Comparison of ENCODE assay signal across 8 cellular contexts in genomic region chr10:115093776-115094361, GRCh38. TPM values are rescaled to one million over a fixed set of nuclear protein-coding genes. Genes with fewer than 3 reads are reported as not detected.
DNase-seq lines count a peak whose midpoint lies in the region; ATAC-seq and TF ChIP-seq lines count a peak whose summit lies in the region.

No MANE protein-coding gene starts in this region.

- CTCF ChIA-PET in Calu3 (lab: Charles Lee) (interaction anchor here (0.7 kb wide), 2 partner anchors 216 to 1574 kb away, joined by 4 to 5 read pairs; no protein-coding TSS in a partner anchor), WTC11 (lab: Charles Lee) (interaction anchor here (0.7 to 1.8 kb wide), 5 partner anchors 14 to 217 kb away, joined by 3 to 10 read pairs (median 4); no protein-coding TSS in a partner anchor)

- DNase-seq in Calu3 (peak; percentile 51), WTC11 (ENCODE audit: low spot score) (peak; percentile 62), glutamatergic neuron (peak; percentile 40), prostate gland (ENCODE audit: low spot score) (no peak), DMS114 treated with DMSO at 0.1 percent for 48 hours (lab: John Stamatoyannopoulos, UW; ENCODE audit: unreplicated experiment) (no peak), NK-92 (lab: John Stamatoyannopoulos, UW; ENCODE audit: unreplicated experiment) (no peak)

- intact Hi-C loops in Calu3 (cut with micrococcal nuclease; ENCODE audit: unreplicated experiment) (loop anchor here (10.0 kb wide), 1 partner anchor 219 kb away; no protein-coding TSS in a partner anchor), prostate gland (cut with DNase I) (loop anchor here (10.0 kb wide), 1 partner anchor 119 kb away; no protein-coding TSS in a partner anchor)

- no peaks in the 10 kb centered on the region for H3K4me1 ChIP-seq in prostate gland (replicated peaks)

- peak overlapping the region; percentile 43 to 48 for H3K27ac ChIP-seq in prostate gland

- TF ChIP-seq POLR2A in prostate gland (IDR thresholded peaks at IDR 0.05) = no peak

- no TSS peak for BruUV-seq in Calu3 (replicated peaks; lab: Mats Ljungman, UMichigan)

- ATAC-seq in GM19324 (IDR thresholded peaks at IDR 0.05; ENCODE audit: low FRiP score, unreplicated experiment) (peak; percentile 36), HG03196 (IDR thresholded peaks at IDR 0.05; ENCODE audit: unreplicated experiment) (peak; percentile 38), WTC11 (peak; percentile 75)

- H3K4me3 ChIP-seq in prostate gland = peak overlapping the region; percentile 46 to 47

- no peaks in the 10 kb centered on the region for H3K36me3 ChIP-seq in prostate gland

- H3K4me3 Mint-ChIP-seq in Calu3 (ENCODE audit: low read depth, unreplicated experiment) = peak overlapping the region; percentile 71
- H3K4me3 Mint-ChIP-seq in WTC11 = peak overlapping the region; percentile 80
- peak overlapping the region; percentile 89 for H3K4me3 Mint-ChIP-seq in glutamatergic neuron (ENCODE audit: unreplicated experiment)

- peaks cover 14% of the 10 kb centered on the region for H3K27me3 Mint-ChIP-seq in Calu3 (ENCODE audit: unreplicated experiment)
- H3K27me3 Mint-ChIP-seq in WTC11 (ENCODE audit: low read depth) = peaks cover 24% of the 10 kb centered on the region
- H3K27me3 Mint-ChIP-seq in glutamatergic neuron (ENCODE audit: unreplicated experiment) = peaks cover 11% of the 10 kb centered on the region

- WGBS in prostate gland = 2% methylated on average over 47 of the region's 61 CpGs

- H3K4me1 Mint-ChIP-seq in Calu3 (ENCODE audit: low read depth, unreplicated experiment) (no peaks in the 10 kb centered on the region), WTC11 (peaks cover 35% of the 10 kb centered on the region), glutamatergic neuron (ENCODE audit: low read depth, unreplicated experiment) (peaks cover 17% of the 10 kb centered on the region)

- POLR2A ChIA-PET in WTC11 (lab: Charles Lee) = no interaction called here

- no peak for TF ChIP-seq CTCF in Calu3 (IDR thresholded peaks at IDR 0.05; ENCODE audit: unreplicated experiment)
- no peak for TF ChIP-seq CTCF in WTC11 (IDR thresholded peaks at IDR 0.05)
- no peak for TF ChIP-seq CTCF in glutamatergic neuron (IDR thresholded peaks at IDR 0.05; ENCODE audit: partially characterized antibody, unreplicated experiment)
- TF ChIP-seq CTCF in prostate gland (IDR thresholded peaks at IDR 0.05) = no peak

- H3K9me3 Mint-ChIP-seq in Calu3 (ENCODE audit: low read depth, unreplicated experiment) (no peaks in the 10 kb centered on the region), WTC11 (no peaks in the 10 kb centered on the region), glutamatergic neuron (ENCODE audit: unreplicated experiment) (peaks cover 8% of the 10 kb centered on the region)

- no peaks in the 10 kb centered on the region for H3K27me3 ChIP-seq in prostate gland (replicated peaks; ENCODE audit: insufficient read depth)

- H3K27ac Mint-ChIP-seq in Calu3 (ENCODE audit: unreplicated experiment) = no peak overlapping the region
- H3K27ac Mint-ChIP-seq in WTC11 = no peak overlapping the region
- no peak overlapping the region for H3K27ac Mint-ChIP-seq in glutamatergic neuron (ENCODE audit: unreplicated experiment)

- H3K36me3 Mint-ChIP-seq in Calu3 (ENCODE audit: insufficient read depth, unreplicated experiment) (peaks cover 27% of the 10 kb centered on the region), WTC11 (no peaks in the 10 kb centered on the region), glutamatergic neuron (ENCODE audit: unreplicated experiment) (no peaks in the 10 kb centered on the region)

- no peaks in the 10 kb centered on the region for H3K9me3 ChIP-seq in prostate gland

TF ChIP-seq in WTC11, 78 proteins besides CTCF, POLR2A, EP300 and RAD21:
- TF ChIP-seq HMGXB4 (CRISPR knock-in tag; IDR thresholded peaks at IDR 0.05) (peak; percentile 30; the same call in 1 of the 2 replicates), SP1 (CRISPR knock-in tag; conservative IDR thresholded peaks at IDR 0.05) (no peak)

RNA-seq across cellular contexts. Expression of gene ATRNL1, which starts 0.7 kb away (rescaled TPM):
- total RNA-seq in Calu3 (2022) (4.0 and 8.8 TPM in 2 replicates), WTC11 (2021) (25.0 to 28.7 TPM (median 26.7 TPM) in 3 replicates), glutamatergic neuron (ENCODE audit: unreplicated experiment) (35.9 TPM), prostate gland (10 to 100 TPM in 1 of 2 donors, 1 to 10 TPM in 1; 5.1 to 22.9 TPM)

Comparison
In these comparisons a context has a peak if more than half of its experiments do, and no peak if none do; other contexts are left out.
1. DNase-seq: peak in Calu3 (single experiment), WTC11 (single experiment) and glutamatergic neuron (single experiment); none in prostate gland (single experiment), DMS114 treated with DMSO at 0.1 percent for 48 hours (single experiment) and NK-92 (single experiment).
2. Peak in every context shown above with its lines, with median percentiles within 50 percentile points of each other: H3K4me3 Mint-ChIP-seq and ATAC-seq.